20 cellular contexts compared by ENCODE assay signal in the genomic region with DNA sequence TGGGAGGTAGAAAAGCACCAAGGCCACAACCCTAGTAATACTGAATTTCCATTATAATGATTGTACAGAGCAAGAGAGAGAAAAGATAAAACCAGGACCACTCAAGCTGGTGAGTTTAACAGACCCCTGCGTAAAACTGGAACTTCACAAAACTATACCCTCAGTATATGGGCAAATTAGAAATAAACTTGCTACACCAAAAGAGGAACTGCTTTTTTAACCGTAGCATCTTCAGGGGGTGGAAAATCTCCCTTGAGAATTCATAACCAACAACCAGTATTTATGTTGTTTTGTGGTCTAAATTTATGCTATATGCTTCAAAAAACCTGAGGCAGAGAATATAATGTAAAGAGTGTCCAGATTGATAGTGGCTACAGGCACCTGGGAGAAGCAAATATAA.
DNase-seq lines count a peak whose midpoint lies in the region; ATAC-seq and TF ChIP-seq lines count a peak whose summit lies in the region.
"Had no signal": no experiment of that assay in that cellular context is flagged by ENCODE, and none has a peak within 500 bp of the region (broad histone marks: within the 10 kb centered on the region; RNA-seq: fewer than 3 reads in every experiment).

No MANE protein-coding gene starts in this region.

- peaks cover 0 to 9% (median 4%) of the 10 kb centered on the region in 11 experiments; a peak in 8 of 22 replicates for H3K9me3 ChIP-seq in BLaER1 treated with 17β-estradiol and CSF1 and Interleukin-3, amounts not matched to agents 10 nM and 100 nM (replicated peaks in 1 of 11)
- no peaks in the 10 kb centered on the region for H3K9me3 ChIP-seq in ovary
- H3K9me3 ChIP-seq: A549, adrenal gland had no signal

- peaks cover 14% of the 10 kb centered on the region for H3K36me3 Mint-ChIP-seq in activated CD8-positive, alpha-beta memory T cell treated with anti-CD3 and anti-CD28 coated beads, Interleukin-2, amount 10 ng/mL, durations not matched to agents 7 days and 5 days

- no peaks in the 10 kb centered on the region for H3K9me3 Mint-ChIP-seq in activated CD8-positive, alpha-beta memory T cell treated with anti-CD3 and anti-CD28 coated beads, Interleukin-2, amount 10 ng/mL, durations not matched to agents 7 days and 5 days (ENCODE audit: low read depth)
- H3K9me3 Mint-ChIP-seq: activated T-cell treated with anti-CD3 and anti-CD28 coated beads, Interleukin-2, amount 50 U/mL, for 72 hours had no signal

- no peak overlapping the region; a peak in 1 of 20 replicates for H3K4me3 ChIP-seq in BLaER1 treated with 17β-estradiol and CSF1 and Interleukin-3, amounts not matched to agents 10 nM and 100 nM
- H3K4me3 ChIP-seq in ovary: no peak overlapping the region
- H3K4me3 ChIP-seq: A549, adrenal gland, GM23248, skin epidermis had no signal

- DNase-seq in OCI-M1 (lab: John Stamatoyannopoulos, UW) (peak; percentile 37), ovary (no peak), SHP77 (lab: John Stamatoyannopoulos, UW) (no peak), retina (no peak)
- no peak for DNase-seq in activated CD8-positive, alpha-beta memory T cell treated with anti-CD3 and anti-CD28 coated beads, Interleukin-2, amount 10 ng/mL, durations not matched to agents 7 days and 5 days
- DNase-seq: activated T-cell treated with anti-CD3 and anti-CD28 coated beads, Interleukin-2, amount 50 U/mL, for 72 hours; adrenal gland; COR-L47; GF-D8; glutamatergic neuron; GM23248; midbrain; NCI-H1694; NCI-H510A had no signal

- H3K9ac ChIP-seq in BLaER1 treated with 17β-estradiol and CSF1 and Interleukin-3, amounts not matched to agents 10 nM and 100 nM: 0 out of 22 replicates have a peak overlapping the region, but pooled peaks of 2 of the 11 experiments have one; percentile 8 to 19
- H3K9ac ChIP-seq: GM23248 had no signal

- 91 to 100% (median 95%) methylated on average over 2 of the region's 2 CpGs for WGBS in ovary, 3 donors

- CTCF ChIA-PET in activated CD8-positive, alpha-beta memory T cell treated with anti-CD3 and anti-CD28 coated beads, Interleukin-2, amount 10 ng/mL, durations not matched to agents 7 days and 5 days (lab: Charles Lee): no interaction called here

- no peak for TF ChIP-seq POLR2A in ovary (IDR thresholded peaks at IDR 0.05)

- no peak for TF ChIP-seq EP300 in ovary (IDR thresholded peaks at IDR 0.05)

- no peaks in the 10 kb centered on the region for H3K27me3 Mint-ChIP-seq in activated CD8-positive, alpha-beta memory T cell treated with anti-CD3 and anti-CD28 coated beads, Interleukin-2, amount 10 ng/mL, durations not matched to agents 7 days and 5 days

- H3K4me2 ChIP-seq in BLaER1 treated with 17β-estradiol and CSF1 and Interleukin-3, amounts not matched to agents 10 nM and 100 nM: peak overlapping the region; percentile 12 to 84 (median 64); a peak in 21 of 22 replicates
- H3K4me2 ChIP-seq: A549 had no signal

- H3K27ac ChIP-seq in BLaER1 treated with 17β-estradiol and CSF1 and Interleukin-3, amounts not matched to agents 10 nM and 100 nM: peak overlapping the region in 3 of 11 experiments; percentile 31 to 49 (median 34); a peak in 5 of 22 replicates
- H3K27ac ChIP-seq in ovary: no peak overlapping the region
- H3K27ac ChIP-seq: A549, adrenal gland, GM23248, skin epidermis had no signal

- no peaks in the 10 kb centered on the region for H4K20me1 ChIP-seq in BLaER1 treated with 17β-estradiol and CSF1 and Interleukin-3, amounts not matched to agents 10 nM and 100 nM

- peak; percentile 48 for ATAC-seq in GM19328 (IDR thresholded peaks at IDR 0.05; ENCODE audit: unreplicated experiment)
- peak; percentile 46 for ATAC-seq in HG03159 (IDR thresholded peaks at IDR 0.05; ENCODE audit: unreplicated experiment)
- ATAC-seq in activated CD8-positive, alpha-beta memory T cell treated with anti-CD3 and anti-CD28 coated beads, Interleukin-2, amount 10 ng/mL, durations not matched to agents 7 days and 5 days: no peak
- ATAC-seq: A549; activated T-cell treated with anti-CD3 and anti-CD28 coated beads, Interleukin-2, amount 50 U/mL, for 72 hours; Panc1 had no signal

- no peaks in the 10 kb centered on the region for H3K27me3 ChIP-seq in BLaER1 treated with 17β-estradiol and CSF1 and Interleukin-3, amounts not matched to agents 10 nM and 100 nM
- no peaks in the 10 kb centered on the region for H3K27me3 ChIP-seq in ovary
- H3K27me3 ChIP-seq: adrenal gland had no signal

- no peak for TF ChIP-seq CTCF in ovary (IDR thresholded peaks at IDR 0.05)

- H3K4me1 ChIP-seq in BLaER1 treated with 17β-estradiol and CSF1 and Interleukin-3, amounts not matched to agents 10 nM and 100 nM: peaks cover 38 to 68% (median 53%) of the 10 kb centered on the region in 10 experiments
- no peaks in the 10 kb centered on the region for H3K4me1 ChIP-seq in ovary (ENCODE audit: insufficient read depth)
- H3K4me1 ChIP-seq: A549 had no signal

- peaks cover 7% of the 10 kb centered on the region for H3K4me1 Mint-ChIP-seq in activated CD8-positive, alpha-beta memory T cell treated with anti-CD3 and anti-CD28 coated beads, Interleukin-2, amount 10 ng/mL, durations not matched to agents 7 days and 5 days

- intact Hi-C loops in ovary (cut with DNase I): no loop called here

- no peak overlapping the region for H3K4me3 Mint-ChIP-seq in activated CD8-positive, alpha-beta memory T cell treated with anti-CD3 and anti-CD28 coated beads, Interleukin-2, amount 10 ng/mL, durations not matched to agents 7 days and 5 days
- H3K4me3 Mint-ChIP-seq: activated T-cell treated with anti-CD3 and anti-CD28 coated beads, Interleukin-2, amount 50 U/mL, for 72 hours had no signal

- H3K27ac Mint-ChIP-seq in activated CD8-positive, alpha-beta memory T cell treated with anti-CD3 and anti-CD28 coated beads, Interleukin-2, amount 10 ng/mL, durations not matched to agents 7 days and 5 days: no peak overlapping the region
- H3K27ac Mint-ChIP-seq: activated T-cell treated with anti-CD3 and anti-CD28 coated beads, Interleukin-2, amount 50 U/mL, for 72 hours had no signal

- H3K36me3 ChIP-seq in BLaER1 treated with 17β-estradiol and CSF1 and Interleukin-3, amounts not matched to agents 10 nM and 100 nM: peaks cover 0 to 7% (median 2%) of the 10 kb centered on the region in 11 experiments; a peak in 2 of 22 replicates
- no peaks in the 10 kb centered on the region for H3K36me3 ChIP-seq in ovary
- H3K36me3 ChIP-seq: adrenal gland had no signal
